ENCODE assay signal across 8 cellular contexts in the genomic region with DNA sequence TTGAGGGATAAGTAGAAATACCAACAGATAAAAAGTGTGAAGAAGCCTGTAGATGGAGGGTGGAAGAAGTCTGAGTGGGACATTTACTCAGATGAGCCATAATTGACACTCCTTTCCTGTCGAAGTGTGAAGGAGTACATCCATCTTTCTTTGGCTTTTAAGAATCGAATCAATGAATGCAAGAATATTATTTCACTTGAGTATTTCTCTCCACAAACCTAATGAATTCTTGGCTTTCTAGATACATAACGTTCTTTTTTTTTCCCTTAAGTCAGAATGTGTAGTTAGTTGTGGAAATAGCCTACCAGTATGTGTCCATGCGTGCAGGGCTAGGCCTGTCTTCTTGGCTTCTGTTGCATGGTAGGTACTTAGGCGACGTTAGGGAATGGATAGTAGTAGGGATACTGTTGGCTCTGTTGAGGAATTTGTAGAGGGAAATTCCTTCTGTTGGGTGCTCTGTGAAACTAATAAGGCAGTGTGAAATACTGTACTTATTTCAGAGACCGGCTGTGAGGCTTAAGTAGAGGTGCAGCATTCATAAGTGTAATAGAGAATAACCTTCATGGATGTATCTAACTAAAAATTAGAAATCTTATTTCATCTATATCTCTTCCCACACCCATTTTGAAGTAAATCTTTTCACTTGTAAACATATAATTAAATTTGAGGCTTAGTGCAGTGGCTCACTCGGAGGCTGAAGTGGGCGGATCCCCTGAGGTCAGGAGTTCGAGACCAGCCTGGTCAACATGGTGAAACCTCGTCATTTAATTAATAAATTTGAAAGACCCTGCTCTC. TPM values are rescaled to one million over a fixed set of nuclear protein-coding genes. Genes with fewer than 3 reads are reported as not detected.
DNase-seq lines count a peak whose midpoint lies in the region; ATAC-seq lines count a peak whose summit lies in the region.

No MANE protein-coding gene starts in this region.

- H3K4me1 Mint-ChIP-seq in activated CD8-positive, alpha-beta memory T cell treated with anti-CD3 and anti-CD28 coated beads, Interleukin-2, amount 10 ng/mL, durations not matched to agents 7 days and 5 days: peaks cover 65% of the 10 kb centered on the region
- peaks cover 58% of the 10 kb centered on the region for H3K4me1 Mint-ChIP-seq in activated CD8-positive, alpha-beta T cell treated with anti-CD3 and anti-CD28 coated beads, Interleukin-2, amount 10 ng/mL, durations not matched to agents 7 days and 5 days (ENCODE audit: low read depth)

- H3K27me3 ChIP-seq in iPS-18a (ENCODE audit: control insufficient read depth, insufficient read depth, low read length) (no peaks in the 10 kb centered on the region), subcutaneous abdominal adipose tissue (ENCODE audit: control insufficient read depth in 5 of 5, insufficient read depth in 4 of 5, low read length in 5 of 5) (no peaks in the 10 kb centered on the region)

- POLR2A ChIA-PET in activated CD8-positive, alpha-beta T cell treated with anti-CD3 and anti-CD28 coated beads, Interleukin-2, amount 10 ng/mL, durations not matched to agents 7 days and 5 days (lab: Charles Lee): interaction anchor here (0.7 to 3.0 kb wide), 3 partner anchors 16 to 130 kb away, joined by 3 to 36 read pairs (median 4); a partner anchor contains a TSS

- peaks cover 15% of the 10 kb centered on the region for H3K4me1 ChIP-seq in iPS-18a (ENCODE audit: control insufficient read depth, low read depth, low read length)
- H3K4me1 ChIP-seq in subcutaneous abdominal adipose tissue (ENCODE audit: control insufficient read depth in 5 of 5, insufficient read depth in 5 of 5, low read length in 5 of 5): peaks cover 6 to 73% (median 58%) of the 10 kb centered on the region in 5 donors

- CTCF ChIA-PET in activated CD8-positive, alpha-beta memory T cell treated with anti-CD3 and anti-CD28 coated beads, Interleukin-2, amount 10 ng/mL, durations not matched to agents 7 days and 5 days (lab: Charles Lee): interaction anchor here (1.2 to 6.4 kb wide), 4 partner anchors 16 to 112 kb away, joined by 3 to 58 read pairs (median 22); a partner anchor contains a TSS
- CTCF ChIA-PET in activated CD8-positive, alpha-beta T cell treated with anti-CD3 and anti-CD28 coated beads, Interleukin-2, amount 10 ng/mL, durations not matched to agents 7 days and 5 days (lab: Charles Lee): interaction anchor here (2.2 kb wide), 1 partner anchor 26 kb away, joined by 8 read pairs; a partner anchor contains a TSS

- H3K27ac Mint-ChIP-seq in activated CD8-positive, alpha-beta memory T cell treated with anti-CD3 and anti-CD28 coated beads, Interleukin-2, amount 10 ng/mL, durations not matched to agents 7 days and 5 days: peak overlapping the region; percentile 98
- peak overlapping the region; percentile 100 for H3K27ac Mint-ChIP-seq in activated CD8-positive, alpha-beta T cell treated with anti-CD3 and anti-CD28 coated beads, Interleukin-2, amount 10 ng/mL, durations not matched to agents 7 days and 5 days

- H3K27me3 Mint-ChIP-seq in activated CD8-positive, alpha-beta memory T cell treated with anti-CD3 and anti-CD28 coated beads, Interleukin-2, amount 10 ng/mL, durations not matched to agents 7 days and 5 days: no peaks in the 10 kb centered on the region
- H3K27me3 Mint-ChIP-seq in activated CD8-positive, alpha-beta T cell treated with anti-CD3 and anti-CD28 coated beads, Interleukin-2, amount 10 ng/mL, durations not matched to agents 7 days and 5 days (ENCODE audit: low read depth): no peaks in the 10 kb centered on the region

- no peaks in the 10 kb centered on the region for H3K9me3 Mint-ChIP-seq in activated CD8-positive, alpha-beta memory T cell treated with anti-CD3 and anti-CD28 coated beads, Interleukin-2, amount 10 ng/mL, durations not matched to agents 7 days and 5 days (ENCODE audit: low read depth)
- no peaks in the 10 kb centered on the region for H3K9me3 Mint-ChIP-seq in activated CD8-positive, alpha-beta T cell treated with anti-CD3 and anti-CD28 coated beads, Interleukin-2, amount 10 ng/mL, durations not matched to agents 7 days and 5 days (ENCODE audit: insufficient read depth)

- H3K4me3 ChIP-seq in iPS-18a (ENCODE audit: low read length) (peak overlapping the region; percentile 78), subcutaneous abdominal adipose tissue (ENCODE audit: low read depth in 1 of 5, low read length in 5 of 5) (peak overlapping the region in 4 of 5 donors; percentile 90 to 97 (median 92))

- no peak for ATAC-seq in activated CD8-positive, alpha-beta memory T cell treated with anti-CD3 and anti-CD28 coated beads, Interleukin-2, amount 10 ng/mL, durations not matched to agents 7 days and 5 days
- no peak for ATAC-seq in activated CD8-positive, alpha-beta T cell treated with anti-CD3 and anti-CD28 coated beads, Interleukin-2, amount 10 ng/mL, durations not matched to agents 7 days and 5 days
- no peak for ATAC-seq in HG03095 (IDR thresholded peaks at IDR 0.05; ENCODE audit: unreplicated experiment)

- H3K9me3 ChIP-seq in iPS-18a (ENCODE audit: control insufficient read depth, low read depth, low read length) (no peaks in the 10 kb centered on the region), subcutaneous abdominal adipose tissue (ENCODE audit: control insufficient read depth in 5 of 5, low read length in 5 of 5) (no peaks in the 10 kb centered on the region)

- H3K27ac ChIP-seq in iPS-18a (ENCODE audit: low read length) (no peak overlapping the region), subcutaneous abdominal adipose tissue (ENCODE audit: low read depth, low read length) (peak overlapping the region; percentile 96)

- H3K9ac ChIP-seq in iPS-18a (ENCODE audit: low read length) (peak overlapping the region; percentile 87), subcutaneous abdominal adipose tissue (ENCODE audit: low read length in 5 of 5) (peak overlapping the region in 4 of 5 donors; percentile 78 to 99 (median 94))

- H3K36me3 ChIP-seq in iPS-18a (ENCODE audit: control insufficient read depth, low read depth, low read length) (peaks cover 44% of the 10 kb centered on the region), subcutaneous abdominal adipose tissue (ENCODE audit: control insufficient read depth in 5 of 5, insufficient read depth in 5 of 5, low read length in 5 of 5) (peaks cover 4 to 46% (median 40%) of the 10 kb centered on the region in 5 donors)

- H3K4me3 Mint-ChIP-seq in activated CD8-positive, alpha-beta memory T cell treated with anti-CD3 and anti-CD28 coated beads, Interleukin-2, amount 10 ng/mL, durations not matched to agents 7 days and 5 days: peak overlapping the region; percentile 88
- H3K4me3 Mint-ChIP-seq in activated CD8-positive, alpha-beta T cell treated with anti-CD3 and anti-CD28 coated beads, Interleukin-2, amount 10 ng/mL, durations not matched to agents 7 days and 5 days: peak overlapping the region; percentile 99

- H3K36me3 Mint-ChIP-seq in activated CD8-positive, alpha-beta memory T cell treated with anti-CD3 and anti-CD28 coated beads, Interleukin-2, amount 10 ng/mL, durations not matched to agents 7 days and 5 days: peaks cover 52% of the 10 kb centered on the region
- H3K36me3 Mint-ChIP-seq in activated CD8-positive, alpha-beta T cell treated with anti-CD3 and anti-CD28 coated beads, Interleukin-2, amount 10 ng/mL, durations not matched to agents 7 days and 5 days (ENCODE audit: low read depth): peaks cover 63% of the 10 kb centered on the region

- DNase-seq in activated CD8-positive, alpha-beta memory T cell treated with anti-CD3 and anti-CD28 coated beads, Interleukin-2, amount 10 ng/mL, durations not matched to agents 7 days and 5 days: no peak
- DNase-seq in activated CD8-positive, alpha-beta memory T cell treated with anti-CD3 and anti-CD28 coated beads for 24 hours: no peak
- DNase-seq in activated CD8-positive, alpha-beta T cell treated with anti-CD3 and anti-CD28 coated beads, Interleukin-2, amount 10 ng/mL, durations not matched to agents 7 days and 5 days: no peak
- DNase-seq in NCI-H187 (lab: John Stamatoyannopoulos, UW) (no peak), SIG-M5 (lab: John Stamatoyannopoulos, UW) (no peak)

RNA-seq across cellular contexts. Expression of a gene that starts 1.5 kb away (rescaled TPM):
- total RNA-seq in activated CD8-positive, alpha-beta memory T cell treated with anti-CD3 and anti-CD28 coated beads, Interleukin-2, amount 10 ng/mL, durations not matched to agents 7 days and 5 days: 1,000 to 10,000 TPM; 2,808 to 3,161 TPM
- total RNA-seq in activated CD8-positive, alpha-beta T cell treated with anti-CD3 and anti-CD28 coated beads, Interleukin-2, amount 10 ng/mL, durations not matched to agents 7 days and 5 days: 1,000 to 10,000 TPM; 2,792 to 2,813 TPM

RNA-seq across cellular contexts. Expression of a gene that starts 1.6 kb away (rescaled TPM):
- total RNA-seq in activated CD8-positive, alpha-beta memory T cell treated with anti-CD3 and anti-CD28 coated beads, Interleukin-2, amount 10 ng/mL, durations not matched to agents 7 days and 5 days: 10 to 100 TPM; 60.6 to 63.3 TPM
- total RNA-seq in activated CD8-positive, alpha-beta T cell treated with anti-CD3 and anti-CD28 coated beads, Interleukin-2, amount 10 ng/mL, durations not matched to agents 7 days and 5 days: 10 to 100 TPM; 59.3 to 59.5 TPM

RNA-seq across cellular contexts. Expression of a gene that starts 3.6 kb away (rescaled TPM):
- 10 to 100 TPM; 14.0 to 20.5 TPM for total RNA-seq in activated CD8-positive, alpha-beta memory T cell treated with anti-CD3 and anti-CD28 coated beads, Interleukin-2, amount 10 ng/mL, durations not matched to agents 7 days and 5 days
- total RNA-seq in activated CD8-positive, alpha-beta T cell treated with anti-CD3 and anti-CD28 coated beads, Interleukin-2, amount 10 ng/mL, durations not matched to agents 7 days and 5 days: 10 to 100 TPM; 12.2 to 12.8 TPM

RNA-seq across cellular contexts. Expression of a gene that starts 15.7 kb away (rescaled TPM):
- total RNA-seq in activated CD8-positive, alpha-beta memory T cell treated with anti-CD3 and anti-CD28 coated beads, Interleukin-2, amount 10 ng/mL, durations not matched to agents 7 days and 5 days: 10 to 100 TPM; 61.5 to 78.4 TPM
- total RNA-seq in activated CD8-positive, alpha-beta T cell treated with anti-CD3 and anti-CD28 coated beads, Interleukin-2, amount 10 ng/mL, durations not matched to agents 7 days and 5 days: 10 to 100 TPM; 66.7 to 68.9 TPM

RNA-seq across cellular contexts. Expression of a gene that starts 16.1 kb away (rescaled TPM):
- 10 to 100 TPM; 67.8 to 90.3 TPM for total RNA-seq in activated CD8-positive, alpha-beta memory T cell treated with anti-CD3 and anti-CD28 coated beads, Interleukin-2, amount 10 ng/mL, durations not matched to agents 7 days and 5 days
- 10 to 100 TPM; 72.0 to 78.4 TPM for total RNA-seq in activated CD8-positive, alpha-beta T cell treated with anti-CD3 and anti-CD28 coated beads, Interleukin-2, amount 10 ng/mL, durations not matched to agents 7 days and 5 days
